Comparison of ENCODE assay signal across 8 cellular contexts in genomic region chr4:118968006-118968405, GRCh38.
A peak's percentile ranks its signal among the peaks of the same experiment; 100 is the strongest.
DNase-seq lines count a peak whose midpoint lies in the region; ATAC-seq and TF ChIP-seq lines count a peak whose summit lies in the region.

No MANE protein-coding gene starts in this region.

- peak overlapping the region; percentile 14 for H3K4me3 ChIP-seq in WI38 (ENCODE audit: low read depth, low read length)
- no peak overlapping the region for H3K4me3 ChIP-seq in cardiac muscle cell

- no peaks in the 10 kb centered on the region for H3K9me3 ChIP-seq in cardiac muscle cell (ENCODE audit: low read depth)

- TF ChIP-seq CTCF in WI38 (IDR thresholded peaks at IDR 0.05; ENCODE audit: low read depth, low read length): no peak
- TF ChIP-seq CTCF in cardiac muscle cell (IDR thresholded peaks at IDR 0.05; ENCODE audit: low read depth, low read length): no peak

- ATAC-seq in GM21381 (IDR thresholded peaks at IDR 0.05; ENCODE audit: unreplicated experiment) (peak; percentile 100), HG03565 (IDR thresholded peaks at IDR 0.05; ENCODE audit: unreplicated experiment) (peak; percentile 99)

- peak overlapping the region; percentile 84 for H3K27ac ChIP-seq in cardiac muscle cell

- H3K4me1 ChIP-seq in cardiac muscle cell (ENCODE audit: low read depth): peaks cover 29% of the 10 kb centered on the region

- DNase-seq in ELF-1 (ENCODE audit: low read depth, low spot score) (peak; percentile 93), cardiac muscle cell (ENCODE audit: low read depth in 1 of 2, low spot score in 1 of 2) (peak; percentile 83 to 95), pulmonary artery endothelial cell (ENCODE audit: low read depth, low spot score) (peak; percentile 20), activated gamma-delta T cell (lab: John Stamatoyannopoulos, UW) (no peak), HEK293T (ENCODE audit: extremely low spot score) (no peak)

- H3K36me3 ChIP-seq in cardiac muscle cell: no peaks in the 10 kb centered on the region

- no peaks in the 10 kb centered on the region for H3K27me3 ChIP-seq in cardiac muscle cell

- POLR2A ChIA-PET in HEK293T (lab: Yijun Ruan, JAX): no interaction called here

- CTCF ChIA-PET in HEK293T (lab: Yijun Ruan, JAX): interaction anchor here (0.7 to 1.3 kb wide), 4 partner anchors 14 to 235 kb away, joined by 3 read pairs; partner anchors contain the start of gene SYNPO2

TF ChIP-seq in HEK293T, 16 proteins besides CTCF, POLR2A, EP300 and RAD21:
- no peak for TF ChIP-seq NFRKB (IDR thresholded peaks at IDR 0.05)
- no peak for TF ChIP-seq ZNF384 (IDR thresholded peaks at IDR 0.05)
- no peak for TF ChIP-seq CTBP1 (IDR thresholded peaks at IDR 0.05; ENCODE audit: borderline replicate concordance)
- no peak for TF ChIP-seq L3MBTL2 (conservative IDR thresholded peaks at IDR 0.05)
- TF ChIP-seq FOXM1 (IDR thresholded peaks at IDR 0.05; ENCODE audit: borderline replicate concordance): no peak
- TF ChIP-seq ARNT (IDR thresholded peaks at IDR 0.05): no peak
- TF ChIP-seq PKNOX1 (IDR thresholded peaks at IDR 0.05): no peak
- no peak for TF ChIP-seq SUZ12 (IDR thresholded peaks at IDR 0.05)
- TF ChIP-seq BHLHE40 (IDR thresholded peaks at IDR 0.05; ENCODE audit: borderline replicate concordance): no peak
- TF ChIP-seq FOXA1 (IDR thresholded peaks at IDR 0.05): no peak
- no peak for TF ChIP-seq TARDBP (IDR thresholded peaks at IDR 0.05)
- no peak for TF ChIP-seq SP1 (IDR thresholded peaks at IDR 0.05)
- no peak for TF ChIP-seq ELF4 (IDR thresholded peaks at IDR 0.05)
- no peak for TF ChIP-seq HDGF (IDR thresholded peaks at IDR 0.05; ENCODE audit: borderline replicate concordance)
- no peak for TF ChIP-seq FOXK2 (IDR thresholded peaks at IDR 0.05)
- TF ChIP-seq LEF1 (IDR thresholded peaks at IDR 0.05; ENCODE audit: borderline replicate concordance): no peak

Comparison
In these comparisons a context has a peak if more than half of its experiments do, and no peak if none do; other contexts are left out.
1. DNase-seq: peak in ELF-1 (single experiment), cardiac muscle cell (2 of 2) and pulmonary artery endothelial cell (single experiment); none in activated gamma-delta T cell (single experiment) and HEK293T (single experiment).